1 cellular context compared by ENCODE assay signal in the genomic region with DNA sequence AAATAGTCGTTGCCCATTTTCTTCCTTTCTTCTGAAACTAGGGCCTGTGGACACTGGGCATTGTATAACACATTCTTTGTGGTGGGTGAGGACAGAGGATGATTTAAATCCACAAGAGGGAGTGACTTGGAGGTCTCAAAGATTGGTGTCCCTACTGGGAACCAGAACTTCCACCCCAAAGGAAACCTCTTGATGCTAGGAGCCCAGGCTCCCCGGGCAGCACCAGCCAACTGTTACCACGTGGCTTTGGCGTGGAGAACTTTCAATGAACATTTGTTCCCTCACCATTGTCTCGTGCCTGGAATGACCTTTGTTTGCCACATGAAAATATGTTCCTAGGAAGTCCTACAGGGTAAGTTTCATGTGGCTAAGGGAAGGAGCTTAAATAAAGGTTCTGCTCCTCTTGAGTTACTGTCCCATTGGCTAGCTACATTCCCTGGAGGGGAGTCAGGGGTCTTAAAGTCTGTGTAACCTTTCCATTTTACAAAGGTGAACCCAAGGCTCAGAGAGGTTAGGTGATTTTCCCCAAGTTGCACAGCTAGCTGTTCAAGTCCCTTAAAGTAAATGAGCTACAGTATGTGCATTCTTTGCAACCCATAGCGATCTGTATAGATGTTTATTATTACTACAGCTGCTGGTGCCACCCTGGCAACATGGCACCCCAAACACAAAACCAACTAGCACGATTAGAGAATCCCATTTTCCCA.
TF ChIP-seq lines count a peak whose summit lies in the region.

No MANE protein-coding gene starts in this region.

TF ChIP-seq in endothelial cell of umbilical vein, 7 proteins besides CTCF, POLR2A, EP300 and RAD21:
- TF ChIP-seq FOS (IDR thresholded peaks at IDR 0.05; ENCODE audit: borderline replicate concordance, insufficient read depth, low read length) (no peak), EZH2 (IDR thresholded peaks at IDR 0.05; ENCODE audit: borderline replicate concordance, low read depth, low read length, severe bottlenecking) (peak; percentile 8)
TF ChIP-seq in endothelial cell of umbilical vein: peak in this region for 1.
